Comparison of ENCODE assay signal across 25 cellular contexts in genomic region chr4:1312821-1313640, GRCh38. TPM values are rescaled to one million over a fixed set of nuclear protein-coding genes. Genes with fewer than 3 reads are reported as not detected.
DNase-seq lines count a peak whose midpoint lies in the region; ATAC-seq, FAIRE-seq and TF ChIP-seq lines count a peak whose summit lies in the region.
"Had no signal": no experiment of that assay in that cellular context is flagged by ENCODE, and none has a peak within 500 bp of the region (broad histone marks: within the 10 kb centered on the region; RNA-seq: fewer than 3 reads in every experiment).

No MANE protein-coding gene starts in this region.

- no peak overlapping the region for H2AFZ ChIP-seq in HepG2 (ENCODE audit: low read length)
- H2AFZ ChIP-seq: GM23338 had no signal

- peaks cover 22% of the 10 kb centered on the region for H3K4me1 ChIP-seq in CD4-positive, CD25-positive, alpha-beta regulatory T cell (ENCODE audit: control insufficient read depth, insufficient read depth, low read length, poor library complexity, severe bottlenecking)
- peaks cover 45% of the 10 kb centered on the region for H3K4me1 ChIP-seq in HepG2 (ENCODE audit: insufficient read depth, low read length)
- peaks cover 4 to 40% (median 20%) of the 10 kb centered on the region in 3 donors for H3K4me1 ChIP-seq in gastroesophageal sphincter

- 98% methylated on average over 18 of the region's 20 CpGs for WGBS in HepG2 (ENCODE audit: low lambda C conversion rate)
- 89 to 95% methylated on average over 10 to 13 of the region's 20 CpGs for WGBS in gastroesophageal sphincter (ENCODE audit: low coverage in 1 of 2), 2 donors

- DNase-seq in activated naive CD8-positive, alpha-beta T cell treated with anti-CD3 and anti-CD28 coated beads, Interleukin-2, amount 10 ng/mL, durations not matched to agents 7 days and 5 days: no peak
- DNase-seq in activated naive CD8-positive, alpha-beta T cell treated with anti-CD3 and anti-CD28 coated beads for 36 hours: no peak
- DNase-seq in CD4-positive, CD25-positive, alpha-beta regulatory T cell: no peak
- DNase-seq in RWPE1 (ENCODE audit: low spot score) (no peak), HepG2 (ENCODE audit: low spot score) (no peak)
- DNase-seq in activated CD4-positive, alpha-beta T cell treated with anti-CD3 and anti-CD28 coated beads, Interleukin-2, amount 10 ng/mL, durations not matched to agents 24 days and 14 days: no peak
- no peak for DNase-seq in stimulated activated naive CD4-positive, alpha-beta T cell treated with Interleukin-2 at 50 U/mL for 16 hours (lab: John Stamatoyannopoulos, UW)
- DNase-seq: COR-L47, DMS79, EL, GDM1, H9, HFFc6, IMR-90, KG1, MM.1S, NCI-H2029, NCI-H446, NCI-H524 treated with DMSO at 0.1 percent for 48 hours, NCI-H774, PC-3, SHP77 had no signal

- TF ChIP-seq RAD21 in HepG2 (CRISPR knock-in tag; IDR thresholded peaks at IDR 0.05): no peak

- no peak for ATAC-seq in activated naive CD8-positive, alpha-beta T cell treated with anti-CD3 and anti-CD28 coated beads, Interleukin-2, amount 10 ng/mL, durations not matched to agents 7 days and 5 days (ENCODE audit: low read depth)
- ATAC-seq in CD4-positive, CD25-positive, alpha-beta regulatory T cell (ENCODE audit: low read depth in 2 of 2): no peak
- ATAC-seq in HepG2 (no peak), gastroesophageal sphincter (no peak)
- ATAC-seq: GM12878, GM23338, PC-3 had no signal

- H3K27ac ChIP-seq in CD4-positive, CD25-positive, alpha-beta regulatory T cell (ENCODE audit: insufficient read depth, low read length, poor library complexity, severe bottlenecking): no peak overlapping the region
- peak overlapping the region; percentile 9; the same call in 1 of the 2 replicates for H3K27ac ChIP-seq in RWPE1
- peak overlapping the region; percentile 81 for H3K27ac ChIP-seq in HepG2 (ENCODE audit: extremely low read length, insufficient read depth, low read length)
- no peak overlapping the region for H3K27ac ChIP-seq in gastroesophageal sphincter

- H3K4me3 ChIP-seq in CD4-positive, CD25-positive, alpha-beta regulatory T cell (ENCODE audit: low read depth, low read length): no peak overlapping the region
- H3K4me3 ChIP-seq in HepG2 (replicated peaks in 1 of 3; ENCODE audit: insufficient read depth in 1 of 3, low read depth in 2 of 3, low read length in 3 of 3) (no peak overlapping the region), gastroesophageal sphincter (no peak overlapping the region)
- H3K4me3 ChIP-seq: GM12878, GM23338 had no signal

- no peaks in the 10 kb centered on the region for H3K27me3 ChIP-seq in CD4-positive, CD25-positive, alpha-beta regulatory T cell (ENCODE audit: control insufficient read depth, insufficient read depth, low read length)
- H3K27me3 ChIP-seq in HepG2 (ENCODE audit: control insufficient read depth in 1 of 2, insufficient read depth in 2 of 2, low read length in 2 of 2) (no peaks in the 10 kb centered on the region), gastroesophageal sphincter (no peaks in the 10 kb centered on the region)

- H3K9me3 ChIP-seq in CD4-positive, CD25-positive, alpha-beta regulatory T cell (ENCODE audit: control insufficient read depth in 2 of 2, low read length in 2 of 2): no peaks in the 10 kb centered on the region
- H3K9me3 ChIP-seq in HepG2 (ENCODE audit: low read length) (no peaks in the 10 kb centered on the region), gastroesophageal sphincter (no peaks in the 10 kb centered on the region)

- peaks cover 35% of the 10 kb centered on the region for H3K36me3 Mint-ChIP-seq in activated naive CD8-positive, alpha-beta T cell treated with anti-CD3 and anti-CD28 coated beads, Interleukin-2, amount 10 ng/mL, durations not matched to agents 7 days and 5 days
- H3K36me3 Mint-ChIP-seq in activated naive CD8-positive, alpha-beta T cell treated with anti-CD3 and anti-CD28 coated beads for 36 hours: peaks cover 28% of the 10 kb centered on the region
- peaks cover 16% of the 10 kb centered on the region for H3K36me3 Mint-ChIP-seq in CD4-positive, CD25-positive, alpha-beta regulatory T cell
- peaks cover 47% of the 10 kb centered on the region for H3K36me3 Mint-ChIP-seq in activated CD4-positive, alpha-beta T cell treated with anti-CD3 and anti-CD28 coated beads, Interleukin-2, amount 10 ng/mL, durations not matched to agents 24 days and 14 days (ENCODE audit: low read depth)

- no peak for FAIRE-seq in HepG2 (lab: Jason Lieb, UNC)
- FAIRE-seq: GM12878 had no signal

- H3K27me3 Mint-ChIP-seq in activated naive CD8-positive, alpha-beta T cell treated with anti-CD3 and anti-CD28 coated beads, Interleukin-2, amount 10 ng/mL, durations not matched to agents 7 days and 5 days: no peaks in the 10 kb centered on the region
- no peaks in the 10 kb centered on the region for H3K27me3 Mint-ChIP-seq in activated naive CD8-positive, alpha-beta T cell treated with anti-CD3 and anti-CD28 coated beads for 36 hours
- no peaks in the 10 kb centered on the region for H3K27me3 Mint-ChIP-seq in CD4-positive, CD25-positive, alpha-beta regulatory T cell
- H3K27me3 Mint-ChIP-seq in activated CD4-positive, alpha-beta T cell treated with anti-CD3 and anti-CD28 coated beads, Interleukin-2, amount 10 ng/mL, durations not matched to agents 24 days and 14 days: no peaks in the 10 kb centered on the region

- peak overlapping the region; percentile 16 for H3K27ac Mint-ChIP-seq in activated naive CD8-positive, alpha-beta T cell treated with anti-CD3 and anti-CD28 coated beads, Interleukin-2, amount 10 ng/mL, durations not matched to agents 7 days and 5 days
- H3K27ac Mint-ChIP-seq in activated naive CD8-positive, alpha-beta T cell treated with anti-CD3 and anti-CD28 coated beads for 36 hours: no peak overlapping the region
- H3K27ac Mint-ChIP-seq in CD4-positive, CD25-positive, alpha-beta regulatory T cell: peak overlapping the region in 2 of 3 donors; percentile 20 to 76
- H3K27ac Mint-ChIP-seq in activated CD4-positive, alpha-beta T cell treated with anti-CD3 and anti-CD28 coated beads, Interleukin-2, amount 10 ng/mL, durations not matched to agents 24 days and 14 days: no peak overlapping the region
- H3K27ac Mint-ChIP-seq: GM23338, HFFc6 had no signal

- H4K20me1 ChIP-seq in HepG2 (ENCODE audit: insufficient read depth, low read length): peaks cover 11% of the 10 kb centered on the region; the same call in 1 of the 2 replicates

- no peak overlapping the region for H3K4me3 Mint-ChIP-seq in activated naive CD8-positive, alpha-beta T cell treated with anti-CD3 and anti-CD28 coated beads, Interleukin-2, amount 10 ng/mL, durations not matched to agents 7 days and 5 days
- H3K4me3 Mint-ChIP-seq in activated naive CD8-positive, alpha-beta T cell treated with anti-CD3 and anti-CD28 coated beads for 36 hours: no peak overlapping the region
- H3K4me3 Mint-ChIP-seq in CD4-positive, CD25-positive, alpha-beta regulatory T cell: no peak overlapping the region
- H3K4me3 Mint-ChIP-seq in activated CD4-positive, alpha-beta T cell treated with anti-CD3 and anti-CD28 coated beads, Interleukin-2, amount 10 ng/mL, durations not matched to agents 24 days and 14 days: no peak overlapping the region
- H3K4me3 Mint-ChIP-seq: GM23338, H9, HFFc6 had no signal

- H3K9ac ChIP-seq in HepG2 (ENCODE audit: insufficient read depth, low read depth, low read length): no peak overlapping the region

- peaks cover 52% of the 10 kb centered on the region for H3K36me3 ChIP-seq in CD4-positive, CD25-positive, alpha-beta regulatory T cell (ENCODE audit: control insufficient read depth, insufficient read depth, low read length)
- H3K36me3 ChIP-seq in HepG2 (replicated peaks in 1 of 2; ENCODE audit: control insufficient read depth in 1 of 2, insufficient read depth in 2 of 2, low read length in 2 of 2): peaks cover 22 to 43% of the 10 kb centered on the region in 2 experiments
- peaks cover 0 to 57% of the 10 kb centered on the region in 2 donors for H3K36me3 ChIP-seq in gastroesophageal sphincter

- CTCF ChIA-PET in RWPE1 (lab: Yijun Ruan, JAX) (no interaction called here), HepG2 (lab: Yijun Ruan, JAX; ENCODE audit: low intra/inter-chr PET ratio, low total read pairs) (no interaction called here)

- no peaks in the 10 kb centered on the region for H3K9me3 Mint-ChIP-seq in activated naive CD8-positive, alpha-beta T cell treated with anti-CD3 and anti-CD28 coated beads, Interleukin-2, amount 10 ng/mL, durations not matched to agents 7 days and 5 days
- peaks cover 3% of the 10 kb centered on the region for H3K9me3 Mint-ChIP-seq in activated naive CD8-positive, alpha-beta T cell treated with anti-CD3 and anti-CD28 coated beads for 36 hours
- peaks cover 0 to 1% (median 0%) of the 10 kb centered on the region in 7 donors for H3K9me3 Mint-ChIP-seq in CD4-positive, CD25-positive, alpha-beta regulatory T cell
- H3K9me3 Mint-ChIP-seq in activated CD4-positive, alpha-beta T cell treated with anti-CD3 and anti-CD28 coated beads, Interleukin-2, amount 10 ng/mL, durations not matched to agents 24 days and 14 days: no peaks in the 10 kb centered on the region
- H3K9me3 Mint-ChIP-seq: HFFc6 had no signal

- H3K4me1 Mint-ChIP-seq in activated naive CD8-positive, alpha-beta T cell treated with anti-CD3 and anti-CD28 coated beads, Interleukin-2, amount 10 ng/mL, durations not matched to agents 7 days and 5 days: peaks cover 39% of the 10 kb centered on the region
- peaks cover 46% of the 10 kb centered on the region for H3K4me1 Mint-ChIP-seq in activated naive CD8-positive, alpha-beta T cell treated with anti-CD3 and anti-CD28 coated beads for 36 hours
- H3K4me1 Mint-ChIP-seq in CD4-positive, CD25-positive, alpha-beta regulatory T cell: peaks cover 10 to 49% (median 20%) of the 10 kb centered on the region in 4 donors
- H3K4me1 Mint-ChIP-seq in activated CD4-positive, alpha-beta T cell treated with anti-CD3 and anti-CD28 coated beads, Interleukin-2, amount 10 ng/mL, durations not matched to agents 24 days and 14 days: peaks cover 45% of the 10 kb centered on the region

- BruUV-seq in HepG2 (replicated peaks; lab: Mats Ljungman, UMichigan): no TSS peak

- intact Hi-C loops in HepG2 (cut with micrococcal nuclease; ENCODE audit: unreplicated experiment): no loop called here
- intact Hi-C loops in activated CD4-positive, alpha-beta T cell treated with anti-CD3 and anti-CD28 coated beads, Interleukin-2, amount 10 ng/mL, durations not matched to agents 24 days and 14 days (cut with micrococcal nuclease): no loop called here

- TF ChIP-seq POLR2A in HepG2 (IDR thresholded peaks at IDR 0.05; ENCODE audit: insufficient read depth in 1 of 2, low read depth in 2 of 2, low read length in 2 of 2) (no peak), gastroesophageal sphincter (IDR thresholded peaks at IDR 0.05) (no peak)

- POLR2A ChIA-PET in activated naive CD8-positive, alpha-beta T cell treated with anti-CD3 and anti-CD28 coated beads, Interleukin-2, amount 10 ng/mL, durations not matched to agents 7 days and 5 days (lab: Charles Lee): no interaction called here
- POLR2A ChIA-PET in RWPE1 (lab: Yijun Ruan, JAX; ENCODE audit: low non-redundant PET): no interaction called here
- POLR2A ChIA-PET in HepG2 (lab: Yijun Ruan, JAX): no interaction called here

- peaks cover 47% of the 10 kb centered on the region for H3K79me2 ChIP-seq in HepG2 (ENCODE audit: insufficient read depth, low read length)

- in situ Hi-C loops in HepG2 (cut with HindIII; ENCODE audit: extremely low pct_ligation_motif_present, low pct_unique_long_range_greater_than_20kb): no loop called here

- no peak for TF ChIP-seq CTCF in RWPE1 (conservative IDR thresholded peaks at IDR 0.05; ENCODE audit: low read depth)
- no peak for TF ChIP-seq CTCF in HepG2 (CRISPR knock-in tag; IDR thresholded peaks at IDR 0.05)
- TF ChIP-seq CTCF in gastroesophageal sphincter (IDR thresholded peaks at IDR 0.05): no peak

- H3K4me2 ChIP-seq in HepG2 (ENCODE audit: low read depth, low read length): peak overlapping the region; percentile 56; the same call in 1 of the 2 replicates
- H3K4me2 ChIP-seq: GM23338 had no signal

- TF ChIP-seq EP300 in HepG2 (IDR thresholded peaks at IDR 0.05; ENCODE audit: low read depth in 2 of 2, low read length in 2 of 2): no peak
- no peak for TF ChIP-seq EP300 in HepG2 (CRISPR knock-in tag; IDR thresholded peaks at IDR 0.05; ENCODE audit: borderline replicate concordance)
- TF ChIP-seq EP300 in gastroesophageal sphincter (IDR thresholded peaks at IDR 0.05): no peak

RNA-seq across cellular contexts. Expression of gene MAEA, which starts 23.3 kb away (rescaled TPM):
- 10 to 100 TPM; 73.2 to 82.9 TPM for total RNA-seq in activated naive CD8-positive, alpha-beta T cell treated with anti-CD3 and anti-CD28 coated beads, Interleukin-2, amount 10 ng/mL, durations not matched to agents 7 days and 5 days
- 10 to 100 TPM; 51.3 to 53.2 TPM for total RNA-seq in activated naive CD8-positive, alpha-beta T cell treated with anti-CD3 and anti-CD28 coated beads for 36 hours
- total RNA-seq in CD4-positive, CD25-positive, alpha-beta regulatory T cell: 77.7 TPM
- polyA plus RNA-seq in CD4-positive, CD25-positive, alpha-beta regulatory T cell: 10 to 100 TPM; 61.2 to 76.2 (median 66.2) TPM
- total RNA-seq in HepG2 (2016; rRNA removed; fragmentation: Illumina TruSeq; extraction: Trizol) (52.0 and 65.2 TPM in 2 replicates), gastroesophageal sphincter (10 to 100 TPM; 47.2 to 62.1 (median 53.9) TPM)
- 10.0 and 10.5 TPM in 2 replicates for total RNA-seq in HepG2 (2016; cell fraction: cytosol; rRNA removed; fragmentation: Illumina TruSeq; extraction: Trizol; ENCODE audit: low read depth)
- 55.0 and 59.4 TPM in 2 replicates for total RNA-seq in HepG2 (2016; cell fraction: insoluble cytoplasmic fraction; rRNA removed; fragmentation: Illumina TruSeq; extraction: Trizol)
- 23.7 and 24.2 TPM in 2 replicates for total RNA-seq in HepG2 (2016; cell fraction: membrane; rRNA removed; fragmentation: Illumina TruSeq; extraction: Trizol)
- total RNA-seq in HepG2 (2016; cell fraction: nucleus; rRNA removed; fragmentation: Illumina TruSeq; extraction: Trizol): 30.2 and 31.7 TPM in 2 replicates
- polyA plus RNA-seq in HepG2 (2011; rRNA removed): 57.1 and 60.7 TPM in 2 replicates
- polyA plus RNA-seq in HepG2 (2011; cell fraction: cytosol; rRNA removed): 48.5 and 73.3 TPM in 2 replicates
- polyA plus RNA-seq in HepG2 (2011; cell fraction: nucleus; rRNA removed): 171 and 221 TPM in 2 replicates
- polyA plus RNA-seq in HepG2 (2012): 28.9 and 30.8 TPM in 2 replicates
- polyA plus RNA-seq in HepG2 (2016; cell fraction: cytosol; fragmentation: Illumina TruSeq; extraction: Trizol; ENCODE audit: low read depth): 5.9 and 6.3 TPM in 2 replicates
- polyA plus RNA-seq in HepG2 (2016; cell fraction: insoluble cytoplasmic fraction; fragmentation: Illumina TruSeq; extraction: Trizol; ENCODE audit: low read depth): 60.8 and 67.1 TPM in 2 replicates
- 15.8 and 16.9 TPM in 2 replicates for polyA plus RNA-seq in HepG2 (2016; cell fraction: membrane; fragmentation: Illumina TruSeq; extraction: Trizol; ENCODE audit: low read depth)
- polyA plus RNA-seq in HepG2 (2016; cell fraction: nucleus; fragmentation: Illumina TruSeq; extraction: Trizol; ENCODE audit: insufficient read depth, low read depth): 69.6 and 72.4 TPM in 2 replicates
- 56.6 and 139 TPM in 2 replicates for polyA minus RNA-seq in HepG2 (2011; rRNA and poly(A)+ RNA removed; ENCODE audit: low replicate concordance)
- polyA minus RNA-seq in HepG2 (2011; cell fraction: cytosol; rRNA and poly(A)+ RNA removed): 41.7 and 45.7 TPM in 2 replicates
- 40.9 and 44.3 TPM in 2 replicates for polyA minus RNA-seq in HepG2 (2011; cell fraction: nucleus; rRNA and poly(A)+ RNA removed)
- 61.3 and 62.6 TPM in 2 replicates for total RNA-seq in activated CD4-positive, alpha-beta T cell treated with anti-CD3 and anti-CD28 coated beads, Interleukin-2, amount 10 ng/mL, durations not matched to agents 24 days and 14 days

RNA-seq across cellular contexts. Expression of gene UVSSA, which starts 34.0 kb away (rescaled TPM):
- total RNA-seq in activated naive CD8-positive, alpha-beta T cell treated with anti-CD3 and anti-CD28 coated beads, Interleukin-2, amount 10 ng/mL, durations not matched to agents 7 days and 5 days: 10 to 100 TPM; 30.0 to 30.9 TPM
- total RNA-seq in activated naive CD8-positive, alpha-beta T cell treated with anti-CD3 and anti-CD28 coated beads for 36 hours: 10 to 100 TPM; 13.2 to 14.1 TPM
- 42.9 TPM for total RNA-seq in CD4-positive, CD25-positive, alpha-beta regulatory T cell
- 1 to 10 TPM; 2.1 to 4.4 (median 3.4) TPM for polyA plus RNA-seq in CD4-positive, CD25-positive, alpha-beta regulatory T cell
- 4.6 and 4.8 TPM in 2 replicates for total RNA-seq in HepG2 (2016; rRNA removed; fragmentation: Illumina TruSeq; extraction: Trizol)
- total RNA-seq in HepG2 (2016; cell fraction: cytosol; rRNA removed; fragmentation: Illumina TruSeq; extraction: Trizol; ENCODE audit: low read depth): 2.3 and 4.1 TPM in 2 replicates
- 3.7 and 4.7 TPM in 2 replicates for total RNA-seq in HepG2 (2016; cell fraction: insoluble cytoplasmic fraction; rRNA removed; fragmentation: Illumina TruSeq; extraction: Trizol)
- total RNA-seq in HepG2 (2016; cell fraction: membrane; rRNA removed; fragmentation: Illumina TruSeq; extraction: Trizol): 2.9 and 3.9 TPM in 2 replicates
- 6.9 and 7.1 TPM in 2 replicates for total RNA-seq in HepG2 (2016; cell fraction: nucleus; rRNA removed; fragmentation: Illumina TruSeq; extraction: Trizol)
- 8.4 and 8.6 TPM in 2 replicates for polyA plus RNA-seq in HepG2 (2011; rRNA removed)
- 3.0 and 4.1 TPM in 2 replicates for polyA plus RNA-seq in HepG2 (2011; cell fraction: cytosol; rRNA removed)
- 80.9 and 90.3 TPM in 2 replicates for polyA plus RNA-seq in HepG2 (2011; cell fraction: nucleus; rRNA removed)
- polyA plus RNA-seq in HepG2 (2012): 7.1 and 7.7 TPM in 2 replicates
- polyA plus RNA-seq in HepG2 (2016; cell fraction: cytosol; fragmentation: Illumina TruSeq; extraction: Trizol; ENCODE audit: low read depth): 0.16 and 0.25 TPM in 2 replicates
- 3.8 and 4.8 TPM in 2 replicates for polyA plus RNA-seq in HepG2 (2016; cell fraction: insoluble cytoplasmic fraction; fragmentation: Illumina TruSeq; extraction: Trizol; ENCODE audit: low read depth)
- 0.59 and 0.60 TPM in 2 replicates for polyA plus RNA-seq in HepG2 (2016; cell fraction: membrane; fragmentation: Illumina TruSeq; extraction: Trizol; ENCODE audit: low read depth)
- polyA plus RNA-seq in HepG2 (2016; cell fraction: nucleus; fragmentation: Illumina TruSeq; extraction: Trizol; ENCODE audit: insufficient read depth, low read depth): 29.2 and 29.8 TPM in 2 replicates
- polyA minus RNA-seq in HepG2 (2011; rRNA and poly(A)+ RNA removed; ENCODE audit: low replicate concordance): 3.9 and 14.3 TPM in 2 replicates
- 3.6 and 4.4 TPM in 2 replicates for polyA minus RNA-seq in HepG2 (2011; cell fraction: cytosol; rRNA and poly(A)+ RNA removed)
- 18.8 and 20.2 TPM in 2 replicates for polyA minus RNA-seq in HepG2 (2011; cell fraction: nucleus; rRNA and poly(A)+ RNA removed)
- total RNA-seq in activated CD4-positive, alpha-beta T cell treated with anti-CD3 and anti-CD28 coated beads, Interleukin-2, amount 10 ng/mL, durations not matched to agents 24 days and 14 days: 28.3 and 28.4 TPM in 2 replicates
- total RNA-seq in gastroesophageal sphincter: 10 to 100 TPM in 2 of 4 donors, 1 to 10 TPM in 2; 3.1 to 24.1 (median 9.9) TPM

Comparison
In these comparisons a context has a peak if more than half of its experiments do, and no peak if none do; other contexts are left out.
1. H3K27ac Mint-ChIP-seq: peak in activated naive CD8-positive, alpha-beta T cell treated with anti-CD3 and anti-CD28 coated beads, Interleukin-2, amount 10 ng/mL, durations not matched to agents 7 days and 5 days (single experiment) and CD4-positive, CD25-positive, alpha-beta regulatory T cell (2 of 3); none in activated naive CD8-positive, alpha-beta T cell treated with anti-CD3 and anti-CD28 coated beads for 36 hours (single experiment) and activated CD4-positive, alpha-beta T cell treated with anti-CD3 and anti-CD28 coated beads, Interleukin-2, amount 10 ng/mL, durations not matched to agents 24 days and 14 days (single experiment).
2. H3K27ac ChIP-seq: peak in RWPE1 (single experiment) and HepG2 (single experiment); none in CD4-positive, CD25-positive, alpha-beta regulatory T cell (single experiment) and gastroesophageal sphincter (0 of 4).